In genomic region chr6:124881898-124882579, GRCh38 we compare ENCODE assay signal across 12 cellular contexts.
A peak's percentile ranks its signal among the peaks of the same experiment; 100 is the strongest.
DNase-seq lines count a peak whose midpoint lies in the region; ATAC-seq and TF ChIP-seq lines count a peak whose summit lies in the region.
"Had no signal": no experiment of that assay in that cellular context is flagged by ENCODE, and none has a peak within 500 bp of the region (broad histone marks: within the 10 kb centered on the region; RNA-seq: fewer than 3 reads in every experiment).

No MANE protein-coding gene starts in this region.

- no peak for TF ChIP-seq EP300 in suprapubic skin (IDR thresholded peaks at IDR 0.05)

- no peaks in the 10 kb centered on the region for H3K36me3 ChIP-seq in right atrium auricular region
- no peaks in the 10 kb centered on the region for H3K36me3 ChIP-seq in suprapubic skin

- WGBS in suprapubic skin: 19% methylated on average over 4 of the region's 4 CpGs

- DNase-seq in Right ventricle myocardium inferior (ENCODE audit: missing footprints) (peak; percentile 37), right atrium auricular region (ENCODE audit: low spot score) (no peak), HPDE6-E6E7 (ENCODE audit: extremely low spot score) (peak; percentile 10), ecto neural progenitor cell (ENCODE audit: low spot score) (peak; percentile 50), suprapubic skin (ENCODE audit: low spot score in 2 of 2) (no peak), NCI-H128 (lab: John Stamatoyannopoulos, UW; ENCODE audit: unreplicated experiment) (no peak)
- DNase-seq: caudate nucleus, NCI-H1048, T1000 had no signal

- H3K27me3 ChIP-seq in right atrium auricular region (no peaks in the 10 kb centered on the region), suprapubic skin (no peaks in the 10 kb centered on the region)

- H3K4me1 ChIP-seq in right atrium auricular region (peaks cover 0 to 9% of the 10 kb centered on the region in 2 donors), suprapubic skin (peaks cover 22% of the 10 kb centered on the region)

- TF ChIP-seq POLR2A in suprapubic skin (IDR thresholded peaks at IDR 0.05): no peak

- ATAC-seq in Right ventricle myocardium inferior (no peak), HG03097 (IDR thresholded peaks at IDR 0.05; ENCODE audit: low FRiP score, unreplicated experiment) (no peak), HG02870 (IDR thresholded peaks at IDR 0.05; ENCODE audit: unreplicated experiment) (no peak)

- H3K27ac ChIP-seq in right atrium auricular region (no peak overlapping the region), suprapubic skin (peak overlapping the region; percentile 45)

- H3K4me3 ChIP-seq in right atrium auricular region: no peak overlapping the region
- H3K4me3 ChIP-seq in suprapubic skin: no peak overlapping the region
- H3K4me3 ChIP-seq: lung had no signal

- intact Hi-C loops in Right ventricle myocardium inferior (cut with DNase I): no loop called here

- H3K9me3 ChIP-seq in right atrium auricular region (no peaks in the 10 kb centered on the region), suprapubic skin (no peaks in the 10 kb centered on the region)

- no peak for TF ChIP-seq CTCF in right atrium auricular region (IDR thresholded peaks at IDR 0.05)
- TF ChIP-seq CTCF in suprapubic skin (IDR thresholded peaks at IDR 0.05): no peak

Comparison
In these comparisons a context has a peak if more than half of its experiments do, and no peak if none do; other contexts are left out.
1. DNase-seq: peak in Right ventricle myocardium inferior (single experiment), HPDE6-E6E7 (single experiment) and ecto neural progenitor cell (single experiment); none in right atrium auricular region (single experiment), suprapubic skin (0 of 2) and NCI-H128 (single experiment).